In the genomic region with DNA sequence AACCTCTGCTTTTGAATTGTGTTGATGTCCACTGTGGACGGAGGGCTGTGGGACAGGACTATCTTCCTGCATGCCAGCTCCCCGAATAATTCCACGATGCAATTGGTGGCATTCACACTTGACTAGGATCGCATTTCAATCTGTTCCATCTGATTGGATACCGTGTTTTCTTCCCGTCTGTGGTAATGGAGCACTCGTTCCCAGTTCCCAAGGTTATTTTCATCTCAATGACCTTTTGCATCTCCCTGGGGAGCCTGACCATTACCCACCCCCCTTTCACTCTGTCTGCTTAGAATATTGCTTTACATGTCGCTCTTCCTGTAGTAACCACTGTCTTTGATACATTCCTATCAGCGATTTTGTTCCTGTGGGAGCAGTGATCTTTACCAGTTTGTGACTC, we compare ENCODE assay signal across 15 cellular contexts.
DNase-seq lines count a peak whose midpoint lies in the region; ATAC-seq and TF ChIP-seq lines count a peak whose summit lies in the region.
"Had no signal": no experiment of that assay in that cellular context is flagged by ENCODE, and none has a peak within 500 bp of the region (broad histone marks: within the 10 kb centered on the region; RNA-seq: fewer than 3 reads in every experiment).

No MANE protein-coding gene starts in this region.

- no peaks in the 10 kb centered on the region for H3K36me3 ChIP-seq in GM23338 (ENCODE audit: insufficient read depth)
- no peaks in the 10 kb centered on the region for H3K36me3 ChIP-seq in vagina

- H3K4me3 ChIP-seq in GM23338: peak overlapping the region; percentile 15
- H3K4me3 ChIP-seq in vagina: no peak overlapping the region
- H3K4me3 ChIP-seq: BLaER1 treated with 17β-estradiol and CSF1 and Interleukin-3, amounts not matched to agents 10 nM and 100 nM had no signal

- 0 out of 2 replicates have a peak, but pooled peaks cover 8% of the 10 kb centered on the region for H3K9me2 ChIP-seq in GM23338 (ENCODE audit: insufficient read depth)

- H3K27ac Mint-ChIP-seq in GM23338 (peak overlapping the region; percentile 43; the same call in 1 of the 2 replicates), glutamatergic neuron (ENCODE audit: unreplicated experiment) (no peak overlapping the region), neural crest cell (ENCODE audit: unreplicated experiment) (peak overlapping the region; percentile 0)
- H3K27ac Mint-ChIP-seq: CD4-positive, CD25-positive, alpha-beta regulatory T cell had no signal

- TF ChIP-seq POLR2A in vagina (IDR thresholded peaks at IDR 0.05): no peak

- DNase-seq in GM23338 (ENCODE audit: low spot score) (peak; percentile 32), RPMI7951 (ENCODE audit: low read depth) (peak; percentile 30), glutamatergic neuron (no peak), neural crest cell (ENCODE audit: low read depth, low spot score) (no peak), left lobe of liver (ENCODE audit: low spot score) (no peak), vagina (ENCODE audit: extremely low spot score in 2 of 2) (no peak)
- DNase-seq: 8988T; ACHN; Calu3; CD4-positive, CD25-positive, alpha-beta regulatory T cell; DMS 273 treated with DMSO at 0.1 percent for 48 hours; H9 had no signal

- H3K9me3 ChIP-seq in vagina: no peaks in the 10 kb centered on the region

- H3K36me3 Mint-ChIP-seq in GM23338 (ENCODE audit: low read depth) (0 out of 3 replicates have a peak, but pooled peaks cover 6% of the 10 kb centered on the region), glutamatergic neuron (ENCODE audit: unreplicated experiment) (no peaks in the 10 kb centered on the region), neural crest cell (ENCODE audit: low read depth) (peaks cover 3% of the 10 kb centered on the region)
- H3K36me3 Mint-ChIP-seq: CD4-positive, CD25-positive, alpha-beta regulatory T cell had no signal

- H3K4me3 Mint-ChIP-seq in GM23338 (no peak overlapping the region; the same call in 2 of the 3 replicates), glutamatergic neuron (ENCODE audit: unreplicated experiment) (peak overlapping the region; percentile 10), neural crest cell (no peak overlapping the region)
- H3K4me3 Mint-ChIP-seq: CD4-positive, CD25-positive, alpha-beta regulatory T cell; H9 had no signal

- intact Hi-C loops in vagina (cut with DNase I): no loop called here

- no peaks in the 10 kb centered on the region for H3F3A ChIP-seq in GM23338 (replicated peaks; ENCODE audit: low read depth)

- peaks cover 16% of the 10 kb centered on the region for H3K4me1 ChIP-seq in GM23338 (ENCODE audit: insufficient read depth)
- H3K4me1 ChIP-seq in vagina: no peaks in the 10 kb centered on the region

- H3K4me1 Mint-ChIP-seq in GM23338 (peaks cover 25% of the 10 kb centered on the region), glutamatergic neuron (ENCODE audit: low read depth, unreplicated experiment) (peaks cover 13% of the 10 kb centered on the region), neural crest cell (peaks cover 16% of the 10 kb centered on the region)
- H3K4me1 Mint-ChIP-seq: CD4-positive, CD25-positive, alpha-beta regulatory T cell had no signal

- no peak for TF ChIP-seq CTCF in GM23338 (conservative IDR thresholded peaks at IDR 0.05; ENCODE audit: low read depth in 2 of 2)
- TF ChIP-seq CTCF in glutamatergic neuron (IDR thresholded peaks at IDR 0.05; ENCODE audit: partially characterized antibody, unreplicated experiment): no peak
- TF ChIP-seq CTCF in neural crest cell (conservative IDR thresholded peaks at IDR 0.05): no peak
- no peak for TF ChIP-seq CTCF in vagina (IDR thresholded peaks at IDR 0.05)

- H3K9me3 Mint-ChIP-seq in GM23338 (no peaks in the 10 kb centered on the region), glutamatergic neuron (ENCODE audit: unreplicated experiment) (peaks cover 3% of the 10 kb centered on the region), neural crest cell (no peaks in the 10 kb centered on the region)

- H2AFZ ChIP-seq in GM23338: peak overlapping the region; percentile 3; the same call in 1 of the 2 replicates

- H3K27me3 ChIP-seq in GM23338 (ENCODE audit: insufficient read depth) (no peaks in the 10 kb centered on the region), vagina (no peaks in the 10 kb centered on the region)
- H3K27me3 ChIP-seq: BLaER1 treated with 17β-estradiol and CSF1 and Interleukin-3, amounts not matched to agents 10 nM and 100 nM had no signal

- peak overlapping the region; percentile 48; the same call in 1 of the 2 replicates for H3K27ac ChIP-seq in GM23338 (ENCODE audit: low read depth)
- H3K27ac ChIP-seq in vagina: no peak overlapping the region
- H3K27ac ChIP-seq: BLaER1 treated with 17β-estradiol and CSF1 and Interleukin-3, amounts not matched to agents 10 nM and 100 nM; KMS-11 had no signal

- H3K27me3 Mint-ChIP-seq in GM23338 (ENCODE audit: insufficient read depth, low read depth, poor library complexity): peaks cover 2% of the 10 kb centered on the region
- H3K27me3 Mint-ChIP-seq in glutamatergic neuron (ENCODE audit: unreplicated experiment): no peaks in the 10 kb centered on the region
- H3K27me3 Mint-ChIP-seq in neural crest cell (ENCODE audit: low read depth): peaks cover 1% of the 10 kb centered on the region
- H3K27me3 Mint-ChIP-seq: CD4-positive, CD25-positive, alpha-beta regulatory T cell had no signal

- ATAC-seq in GM23338 (peak; percentile 56), left lobe of liver (no peak), GM21423 (IDR thresholded peaks at IDR 0.05; ENCODE audit: unreplicated experiment) (no peak)

- no peaks in the 10 kb centered on the region for H4K20me1 ChIP-seq in GM23338 (replicated peaks; ENCODE audit: insufficient read depth)
- H4K20me1 ChIP-seq: BLaER1 treated with 17β-estradiol and CSF1 and Interleukin-3, amounts not matched to agents 10 nM and 100 nM had no signal

- H3K79me2 ChIP-seq in GM23338 (replicated peaks; ENCODE audit: insufficient read depth): no peaks in the 10 kb centered on the region

- peak overlapping the region; percentile 27 for H3K4me2 ChIP-seq in GM23338
- H3K4me2 ChIP-seq: BLaER1 treated with 17β-estradiol and CSF1 and Interleukin-3, amounts not matched to agents 10 nM and 100 nM; KMS-11 had no signal

TF ChIP-seq in GM23338, 12 proteins besides CTCF, POLR2A, EP300 and RAD21 (continues in another document):
- TF ChIP-seq, protein P1, sequence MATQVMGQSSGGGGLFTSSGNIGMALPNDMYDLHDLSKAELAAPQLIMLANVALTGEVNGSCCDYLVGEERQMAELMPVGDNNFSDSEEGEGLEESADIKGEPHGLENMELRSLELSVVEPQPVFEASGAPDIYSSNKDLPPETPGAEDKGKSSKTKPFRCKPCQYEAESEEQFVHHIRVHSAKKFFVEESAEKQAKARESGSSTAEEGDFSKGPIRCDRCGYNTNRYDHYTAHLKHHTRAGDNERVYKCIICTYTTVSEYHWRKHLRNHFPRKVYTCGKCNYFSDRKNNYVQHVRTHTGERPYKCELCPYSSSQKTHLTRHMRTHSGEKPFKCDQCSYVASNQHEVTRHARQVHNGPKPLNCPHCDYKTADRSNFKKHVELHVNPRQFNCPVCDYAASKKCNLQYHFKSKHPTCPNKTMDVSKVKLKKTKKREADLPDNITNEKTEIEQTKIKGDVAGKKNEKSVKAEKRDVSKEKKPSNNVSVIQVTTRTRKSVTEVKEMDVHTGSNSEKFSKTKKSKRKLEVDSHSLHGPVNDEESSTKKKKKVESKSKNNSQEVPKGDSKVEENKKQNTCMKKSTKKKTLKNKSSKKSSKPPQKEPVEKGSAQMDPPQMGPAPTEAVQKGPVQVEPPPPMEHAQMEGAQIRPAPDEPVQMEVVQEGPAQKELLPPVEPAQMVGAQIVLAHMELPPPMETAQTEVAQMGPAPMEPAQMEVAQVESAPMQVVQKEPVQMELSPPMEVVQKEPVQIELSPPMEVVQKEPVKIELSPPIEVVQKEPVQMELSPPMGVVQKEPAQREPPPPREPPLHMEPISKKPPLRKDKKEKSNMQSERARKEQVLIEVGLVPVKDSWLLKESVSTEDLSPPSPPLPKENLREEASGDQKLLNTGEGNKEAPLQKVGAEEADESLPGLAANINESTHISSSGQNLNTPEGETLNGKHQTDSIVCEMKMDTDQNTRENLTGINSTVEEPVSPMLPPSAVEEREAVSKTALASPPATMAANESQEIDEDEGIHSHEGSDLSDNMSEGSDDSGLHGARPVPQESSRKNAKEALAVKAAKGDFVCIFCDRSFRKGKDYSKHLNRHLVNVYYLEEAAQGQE (IDR thresholded peaks at IDR 0.05; ENCODE audit: unreplicated experiment): no peak
- TF ChIP-seq ZNF331 (CRISPR knock-in tag; IDR thresholded peaks at IDR 0.05; ENCODE audit: low read depth): no peak

Comparison
In these comparisons a context has a peak if more than half of its experiments do, and no peak if none do; other contexts are left out.
1. DNase-seq: peak in GM23338 (single experiment) and RPMI7951 (single experiment); none in glutamatergic neuron (single experiment), neural crest cell (single experiment), left lobe of liver (single experiment) and vagina (0 of 2).